25 cellular contexts compared by ENCODE assay signal in genomic region chr15:68566377-68566954, GRCh38. TPM values are rescaled to one million over a fixed set of nuclear protein-coding genes. Genes with fewer than 3 reads are reported as not detected.
DNase-seq lines count a peak whose midpoint lies in the region; ATAC-seq, FAIRE-seq and TF ChIP-seq lines count a peak whose summit lies in the region.
"Had no signal": no experiment of that assay in that cellular context is flagged by ENCODE, and none has a peak within 500 bp of the region (broad histone marks: within the 10 kb centered on the region; RNA-seq: fewer than 3 reads in every experiment).

No MANE protein-coding gene starts in this region.

- H3K4me3 ChIP-seq in cardiac muscle cell (no peak overlapping the region), left ventricle myocardium inferior (no peak overlapping the region), mesendoderm (ENCODE audit: low read length) (no peak overlapping the region), upper lobe of right lung (no peak overlapping the region)
- H3K4me3 ChIP-seq: GM12878, GM23248, PC-9 had no signal

- no peaks in the 10 kb centered on the region for H3K79me2 ChIP-seq in mesendoderm (ENCODE audit: control insufficient read depth, insufficient read depth, low read length)

- H2BK120ac ChIP-seq in mesendoderm (ENCODE audit: low read depth, low read length) = no peak overlapping the region

- no peak overlapping the region for H3K18ac ChIP-seq in mesendoderm (ENCODE audit: low read length)

- ATAC-seq in activated B cell treated with CpG ODN at 0.5 μM for 24 hours (ENCODE audit: low read depth) (no peak), upper lobe of right lung (no peak)
- ATAC-seq: CD8-positive, alpha-beta T cell; GM12878; HCT116 had no signal

- intact Hi-C loops in left ventricle myocardium inferior (cut with micrococcal nuclease) = no loop called here
- intact Hi-C loops in activated B cell treated with CpG ODN at 0.5 μM for 24 hours (cut with micrococcal nuclease) = no loop called here
- intact Hi-C loops in upper lobe of right lung (cut with DNase I) = no loop called here
- intact Hi-C loops in activated naive CD4-positive, alpha-beta T cell treated with anti-CD3 and anti-CD28 coated beads for 36 hours (cut with micrococcal nuclease) = no loop called here

- no peak for FAIRE-seq in HTR-8/SVneo (lab: Jason Lieb, UNC)
- FAIRE-seq: GM12878 had no signal

- peak overlapping the region; percentile 63 for H2BK5ac ChIP-seq in mesendoderm (ENCODE audit: low read length)

- TF ChIP-seq CTCF in cardiac muscle cell (IDR thresholded peaks at IDR 0.05; ENCODE audit: low read depth, low read length) (no peak), left ventricle myocardium inferior (IDR thresholded peaks at IDR 0.05; ENCODE audit: borderline replicate concordance) (no peak), activated B cell treated with CpG ODN at 0.5 μM for 24 hours (IDR thresholded peaks at IDR 0.05) (no peak), upper lobe of right lung (IDR thresholded peaks at IDR 0.05) (no peak)

- H3K9me3 Mint-ChIP-seq in activated B cell treated with CpG ODN at 0.5 μM for 24 hours = no peaks in the 10 kb centered on the region
- no peaks in the 10 kb centered on the region for H3K9me3 Mint-ChIP-seq in activated naive CD4-positive, alpha-beta T cell treated with anti-CD3 and anti-CD28 coated beads for 36 hours
- H3K9me3 Mint-ChIP-seq: CD8-positive, alpha-beta T cell had no signal

- no peak overlapping the region for H4K5ac ChIP-seq in mesendoderm (ENCODE audit: low read length)

- no peak overlapping the region for H3K4me3 Mint-ChIP-seq in activated B cell treated with CpG ODN at 0.5 μM for 24 hours
- no peak overlapping the region for H3K4me3 Mint-ChIP-seq in activated naive CD4-positive, alpha-beta T cell treated with anti-CD3 and anti-CD28 coated beads for 36 hours
- H3K4me3 Mint-ChIP-seq: CD8-positive, alpha-beta T cell had no signal

- H3K27ac ChIP-seq in cardiac muscle cell = peak overlapping the region; percentile 91
- H3K27ac ChIP-seq in left ventricle myocardium inferior (replicated peaks) = no peak overlapping the region
- H3K27ac ChIP-seq in mesendoderm (ENCODE audit: low read depth, low read length) = no peak overlapping the region
- no peak overlapping the region for H3K27ac ChIP-seq in upper lobe of right lung
- H3K27ac ChIP-seq: GM23248, KMS-11, PC-9 had no signal

- no peak overlapping the region for H2BK15ac ChIP-seq in mesendoderm (replicated peaks; ENCODE audit: low read depth)

- no peaks in the 10 kb centered on the region for H3K27me3 ChIP-seq in cardiac muscle cell
- no peaks in the 10 kb centered on the region for H3K27me3 ChIP-seq in left ventricle myocardium inferior (ENCODE audit: low read depth)
- H3K27me3 ChIP-seq in mesendoderm (ENCODE audit: insufficient read depth, low read length, poor library complexity) = no peaks in the 10 kb centered on the region
- H3K27me3 ChIP-seq in upper lobe of right lung = peaks cover 5% of the 10 kb centered on the region

- H3K36me3 Mint-ChIP-seq in activated B cell treated with CpG ODN at 0.5 μM for 24 hours (ENCODE audit: low read depth) = no peaks in the 10 kb centered on the region
- no peaks in the 10 kb centered on the region for H3K36me3 Mint-ChIP-seq in activated naive CD4-positive, alpha-beta T cell treated with anti-CD3 and anti-CD28 coated beads for 36 hours (ENCODE audit: low read depth)
- H3K36me3 Mint-ChIP-seq: CD8-positive, alpha-beta T cell had no signal

- no CpG with 5 or more reads among the region's 9 CpGs for WGBS in mesendoderm (ENCODE audit: extremely low coverage, insufficient coverage, low lambda C conversion rate)

- H3K4ac ChIP-seq in mesendoderm (ENCODE audit: low read depth, low read length) = no peak overlapping the region

- H3K4me1 ChIP-seq in cardiac muscle cell (ENCODE audit: low read depth) = peaks cover 15% of the 10 kb centered on the region
- peaks cover 11% of the 10 kb centered on the region for H3K4me1 ChIP-seq in left ventricle myocardium inferior
- H3K4me1 ChIP-seq in mesendoderm (ENCODE audit: control insufficient read depth, low read depth, low read length) = peaks cover 18% of the 10 kb centered on the region
- no peaks in the 10 kb centered on the region for H3K4me1 ChIP-seq in upper lobe of right lung

- POLR2A ChIA-PET in activated B cell treated with CpG ODN at 0.5 μM for 24 hours (lab: Charles Lee) = no interaction called here

- peak overlapping the region; percentile 45 for H3K56ac ChIP-seq in mesendoderm (ENCODE audit: low read length)

- no peak overlapping the region for H3K9ac ChIP-seq in mesendoderm (ENCODE audit: low read length)
- H3K9ac ChIP-seq: GM23248, KMS-11 had no signal

- no peak overlapping the region for H3K27ac Mint-ChIP-seq in activated B cell treated with CpG ODN at 0.5 μM for 24 hours
- no peak overlapping the region for H3K27ac Mint-ChIP-seq in activated naive CD4-positive, alpha-beta T cell treated with anti-CD3 and anti-CD28 coated beads for 36 hours
- H3K27ac Mint-ChIP-seq: CD8-positive, alpha-beta T cell had no signal

- no peak for DNase-seq in cardiac muscle cell (ENCODE audit: low read depth in 1 of 2, low spot score in 1 of 2)
- no peak for DNase-seq in left ventricle myocardium inferior
- peak; percentile 12 for DNase-seq in activated B cell treated with CpG ODN at 0.5 μM for 24 hours
- DNase-seq in mesendoderm = no peak
- DNase-seq in upper lobe of right lung = peak; percentile 31
- DNase-seq in activated naive CD4-positive, alpha-beta T cell treated with anti-CD3 and anti-CD28 coated beads for 36 hours = no peak
- DNase-seq in HTR-8/SVneo (ENCODE audit: insufficient read length, low spot score) = no peak
- DNase-seq: 8988T; C1 segment of cervical spinal cord; CD8-positive, alpha-beta T cell; DND-41; GM23248; IMR-90; NCI-H1105; NCI-H146; NCI-H2029; NCI-H226; NCI-H510A treated with DMSO at 0.1 percent for 48 hours; NCI-H748 treated with DMSO at 0.1 percent for 48 hours; PC-9; RPMI8226; SIG-M5 had no signal

- CTCF ChIA-PET in activated B cell treated with CpG ODN at 0.5 μM for 24 hours (lab: Charles Lee) = interaction anchor here (1.3 kb wide), 1 partner anchor 12 kb away, joined by 3 read pairs; no protein-coding TSS in a partner anchor
- CTCF ChIA-PET in activated naive CD4-positive, alpha-beta T cell treated with anti-CD3 and anti-CD28 coated beads for 36 hours (lab: Charles Lee) = no interaction called here

- no peak overlapping the region for H3K23ac ChIP-seq in mesendoderm (ENCODE audit: low read length)

- peaks cover 3% of the 10 kb centered on the region for H3K79me1 ChIP-seq in mesendoderm (ENCODE audit: low read length)

- H3K4me1 Mint-ChIP-seq in activated B cell treated with CpG ODN at 0.5 μM for 24 hours = peaks cover 3% of the 10 kb centered on the region
- H3K4me1 Mint-ChIP-seq in activated naive CD4-positive, alpha-beta T cell treated with anti-CD3 and anti-CD28 coated beads for 36 hours (ENCODE audit: low read depth) = no peaks in the 10 kb centered on the region

- H3K9me3 ChIP-seq in cardiac muscle cell (ENCODE audit: low read depth) = no peaks in the 10 kb centered on the region
- H3K9me3 ChIP-seq in left ventricle myocardium inferior (replicated peaks) = no peaks in the 10 kb centered on the region
- no peaks in the 10 kb centered on the region for H3K9me3 ChIP-seq in upper lobe of right lung

- H4K8ac ChIP-seq in mesendoderm (ENCODE audit: low read depth, low read length) = no peak overlapping the region

- no peak overlapping the region for H3K4me2 ChIP-seq in mesendoderm (ENCODE audit: low read length)
- H3K4me2 ChIP-seq: KMS-11, PC-9 had no signal

- peaks cover 14% of the 10 kb centered on the region for H3K27me3 Mint-ChIP-seq in activated B cell treated with CpG ODN at 0.5 μM for 24 hours
- peaks cover 17% of the 10 kb centered on the region for H3K27me3 Mint-ChIP-seq in activated naive CD4-positive, alpha-beta T cell treated with anti-CD3 and anti-CD28 coated beads for 36 hours (ENCODE audit: low read depth)

- peak overlapping the region; percentile 25 for H2AK5ac ChIP-seq in mesendoderm (ENCODE audit: low read length)

- H3K36me3 ChIP-seq in cardiac muscle cell (no peaks in the 10 kb centered on the region), left ventricle myocardium inferior (no peaks in the 10 kb centered on the region), mesendoderm (ENCODE audit: control insufficient read depth, insufficient read depth, low read length) (no peaks in the 10 kb centered on the region), upper lobe of right lung (no peaks in the 10 kb centered on the region)

RNA-seq across cellular contexts. Expression of gene CORO2B, which starts 12.3 kb away (rescaled TPM):
- total RNA-seq in cardiac muscle cell (2.9 and 3.3 TPM in 2 replicates), left ventricle myocardium inferior (5.0 TPM), activated B cell treated with CpG ODN at 0.5 μM for 24 hours (0.64 and 1.0 TPM in 2 replicates), upper lobe of right lung (3.6 TPM)
- polyA plus RNA-seq in cardiac muscle cell = 1.6 and 3.0 TPM in 2 replicates
- polyA plus RNA-seq in mesendoderm (2013, experiment 1 of 2) = 1.9 TPM
- polyA plus RNA-seq in mesendoderm (2013, experiment 2 of 2) = 1.8 TPM
- total RNA-seq in activated naive CD4-positive, alpha-beta T cell treated with anti-CD3 and anti-CD28 coated beads for 36 hours = not detected

Comparison
In these comparisons a context has a peak if more than half of its experiments do, and no peak if none do; other contexts are left out.
1. DNase-seq: peak in activated B cell treated with CpG ODN at 0.5 μM for 24 hours (single experiment) and upper lobe of right lung (single experiment); none in cardiac muscle cell (0 of 2), left ventricle myocardium inferior (single experiment), mesendoderm (single experiment), activated naive CD4-positive, alpha-beta T cell treated with anti-CD3 and anti-CD28 coated beads for 36 hours (single experiment) and HTR-8/SVneo (single experiment).